In the genomic region with DNA sequence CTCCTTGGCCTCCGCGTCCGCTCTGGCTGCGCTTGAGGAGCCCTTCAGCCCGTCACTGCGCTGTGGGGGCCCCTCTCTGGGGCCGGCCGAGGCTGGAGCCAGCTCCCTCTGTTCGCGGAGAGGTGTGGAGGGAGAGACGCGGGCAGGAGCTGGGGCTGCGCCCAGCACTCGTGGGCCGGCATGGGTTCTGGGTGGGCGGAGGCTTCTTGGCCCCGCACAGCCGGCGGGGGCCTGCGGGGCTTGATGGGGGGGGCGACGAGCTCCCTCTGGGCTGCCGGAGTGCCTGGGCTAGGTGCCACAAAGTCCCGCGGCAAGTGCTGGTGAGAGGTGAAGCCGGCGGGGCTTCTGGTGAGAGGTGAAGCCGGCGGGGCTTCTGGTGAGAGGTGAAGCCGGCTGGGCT, we compare ENCODE assay signal across 24 cellular contexts.
"Had no signal": no experiment of that assay in that cellular context is flagged by ENCODE, and none has a peak within 500 bp of the region (broad histone marks: within the 10 kb centered on the region; RNA-seq: fewer than 3 reads in every experiment).

No MANE protein-coding gene starts in this region.

- H3K27ac Mint-ChIP-seq: activated CD8-positive, alpha-beta T cell treated with anti-CD3 and anti-CD28 coated beads, Interleukin-2, amount 10 ng/mL, durations not matched to agents 7 days and 5 days; activated naive CD4-positive, alpha-beta T cell treated with anti-CD3 and anti-CD28 coated beads, Interleukin-2, amount 50 U/mL, for 24 hours; activated T-cell treated with anti-CD3 and anti-CD28 coated beads, Interleukin-2, amount 50 U/mL, for 24 hours; activated T-helper 1 cell treated with anti-CD3 and anti-CD28 coated beads, Interleukin-12 subunit alpha, Interleukin-12 subunit beta, Interleukin-2, Interleukin-4 antibody, amounts not matched to agents 30 ng/mL and 10 ng/mL and 1 ng/mL, durations not matched to agents 14 hours and 24 hours and 36 hours; T-helper 1 cell treated with Interleukin-12 subunit alpha and Interleukin-12 subunit beta and Interleukin-4 antibody, amounts not matched to agents 30 μg/mL and 1 μg/mL, for 36 hours had no signal

- ATAC-seq: activated CD8-positive, alpha-beta T cell treated with anti-CD3 and anti-CD28 coated beads, Interleukin-2, amount 10 ng/mL, durations not matched to agents 7 days and 5 days had no signal

- H3K36me3 ChIP-seq: breast epithelium, Peyer's patch had no signal

- H3K4me1 ChIP-seq: breast epithelium, Peyer's patch had no signal

- H3K27me3 Mint-ChIP-seq: activated naive CD4-positive, alpha-beta T cell treated with anti-CD3 and anti-CD28 coated beads, Interleukin-2, amount 50 U/mL, for 24 hours; activated T-cell treated with anti-CD3 and anti-CD28 coated beads, Interleukin-2, amount 50 U/mL, for 24 hours had no signal

- H3K4me3 ChIP-seq: breast epithelium, Peyer's patch had no signal

- H3K4me1 Mint-ChIP-seq: activated naive CD4-positive, alpha-beta T cell treated with anti-CD3 and anti-CD28 coated beads, Interleukin-2, amount 50 U/mL, for 24 hours had no signal

- H3K4me3 Mint-ChIP-seq: activated CD8-positive, alpha-beta T cell treated with anti-CD3 and anti-CD28 coated beads, Interleukin-2, amount 10 ng/mL, durations not matched to agents 7 days and 5 days; activated naive CD4-positive, alpha-beta T cell treated with anti-CD3 and anti-CD28 coated beads, Interleukin-2, amount 50 U/mL, for 24 hours; activated T-cell treated with anti-CD3 and anti-CD28 coated beads, Interleukin-2, amount 50 U/mL, for 24 hours; activated T-helper 1 cell treated with anti-CD3 and anti-CD28 coated beads, Interleukin-12 subunit alpha, Interleukin-12 subunit beta, Interleukin-2, Interleukin-4 antibody, amounts not matched to agents 30 ng/mL and 10 ng/mL and 1 ng/mL, durations not matched to agents 14 hours and 24 hours and 36 hours; T-helper 1 cell treated with Interleukin-12 subunit alpha and Interleukin-12 subunit beta and Interleukin-4 antibody, amounts not matched to agents 30 μg/mL and 1 μg/mL, for 36 hours had no signal

- H3K36me3 Mint-ChIP-seq: activated naive CD4-positive, alpha-beta T cell treated with anti-CD3 and anti-CD28 coated beads, Interleukin-2, amount 50 U/mL, for 24 hours had no signal

- H3K27me3 ChIP-seq: breast epithelium, Peyer's patch had no signal

- H3K9me3 ChIP-seq: breast epithelium, Peyer's patch had no signal

- H3K9me3 Mint-ChIP-seq: activated naive CD4-positive, alpha-beta T cell treated with anti-CD3 and anti-CD28 coated beads, Interleukin-2, amount 50 U/mL, for 24 hours; activated T-cell treated with anti-CD3 and anti-CD28 coated beads, Interleukin-2, amount 50 U/mL, for 24 hours; activated T-helper 1 cell treated with anti-CD3 and anti-CD28 coated beads, Interleukin-12 subunit alpha, Interleukin-12 subunit beta, Interleukin-2, Interleukin-4 antibody, amounts not matched to agents 30 ng/mL and 10 ng/mL and 1 ng/mL, durations not matched to agents 14 hours and 24 hours and 36 hours; T-helper 1 cell treated with Interleukin-12 subunit alpha and Interleukin-12 subunit beta and Interleukin-4 antibody, amounts not matched to agents 30 μg/mL and 1 μg/mL, for 36 hours had no signal

- DNase-seq: activated CD4-positive, alpha-beta T cell treated with anti-CD3 and anti-CD28 coated beads for 48 hours; activated CD4-positive, alpha-beta T cell treated with anti-CD3 and anti-CD28 coated beads, Interleukin-2, amount 50 U/mL, for 4 hours; activated CD4-positive, CD25-positive, alpha-beta regulatory T cell treated with anti-CD3 and anti-CD28 coated beads, Interleukin-2, amount 50 U/mL, for 72 hours; activated CD8-positive, alpha-beta T cell treated with anti-CD3 and anti-CD28 coated beads, Interleukin-2, amount 10 ng/mL, durations not matched to agents 7 days and 5 days; activated effector memory CD4-positive, alpha-beta T cell treated with Interleukin-2 at 50 U/mL for 16 hours; activated naive CD4-positive, alpha-beta T cell; activated T-cell treated with anti-CD3 and anti-CD28 coated beads, Interleukin-2, amount 50 U/mL, for 24 hours; aorta; caudate nucleus; Karpas-422; MM.1S; NCI-H1105 treated with DMSO at 0.1 percent for 48 hours; NCI-H1436 treated with DMSO at 0.1 percent for 48 hours; NCI-H187; NCI-H2081; NCI-H446; NCI-H524; Peyer's patch; SHP77 treated with DMSO at 0.1 percent for 48 hours had no signal

- H3K27ac ChIP-seq: breast epithelium, Peyer's patch, RWPE1 had no signal
